18 cellular contexts compared by ENCODE assay signal in genomic region chr10:119242191-119242590, GRCh38. TPM values are rescaled to one million over a fixed set of nuclear protein-coding genes. Genes with fewer than 3 reads are reported as not detected.
DNase-seq lines count a peak whose midpoint lies in the region; ATAC-seq, FAIRE-seq and TF ChIP-seq lines count a peak whose summit lies in the region.
"Had no signal": no experiment of that assay in that cellular context is flagged by ENCODE, and none has a peak within 500 bp of the region (broad histone marks: within the 10 kb centered on the region; RNA-seq: fewer than 3 reads in every experiment).

No MANE protein-coding gene starts in this region.

- H2BK5ac ChIP-seq in H1 (ENCODE audit: low read depth, low read length) = no peak overlapping the region

- no peak for FAIRE-seq in H1 (lab: Jason Lieb, UNC)
- FAIRE-seq: HepG2 had no signal

- no peak overlapping the region for H3K4me3 Mint-ChIP-seq in IgD-negative memory B cell
- peak overlapping the region; percentile 25 for H3K4me3 Mint-ChIP-seq in nephron progenitor cell
- H3K4me3 Mint-ChIP-seq: B cell had no signal

- 0 out of 2 replicates have a peak overlapping the region, but pooled peaks have one; percentile 29 for H2BK12ac ChIP-seq in H1 (ENCODE audit: low read depth, low read length)

- H3K36me3 ChIP-seq in H1 (ENCODE audit: control insufficient read depth in 2 of 4, insufficient read depth in 4 of 4, low read length in 3 of 4) = no peaks in the 10 kb centered on the region; a peak in 1 of 8 replicates
- H3K36me3 ChIP-seq: Peyer's patch had no signal

- H3K4me2 ChIP-seq in H1 (ENCODE audit: insufficient read depth in 1 of 2, low read depth in 2 of 2, low read length in 2 of 2) = no peak overlapping the region

- no peak for TF ChIP-seq EP300 in H1 (IDR thresholded peaks at IDR 0.05; ENCODE audit: borderline replicate concordance in 1 of 2, low read depth in 2 of 2, low read length in 2 of 2)

- H4K8ac ChIP-seq in H1 (ENCODE audit: extremely low read depth, insufficient read depth, low read length) = no peak overlapping the region

- DNase-seq in H1 (ENCODE audit: low read depth in 1 of 2, low spot score in 2 of 2) (no peak), nephron progenitor cell (no peak), NOMO-1 treated with DMSO at 0.1 percent for 48 hours (lab: John Stamatoyannopoulos, UW; ENCODE audit: unreplicated experiment) (no peak), NCI-H510A (lab: John Stamatoyannopoulos, UW) (no peak), mucosa of gallbladder (ENCODE audit: low spot score) (no peak)
- DNase-seq: CD4-positive, CD25-positive, alpha-beta regulatory T cell; DMS53; NCI-H1092; NCI-H146; NCI-H2081; NCI-H510A treated with DMSO at 0.1 percent for 48 hours; Peyer's patch had no signal

- H4K5ac ChIP-seq in H1 (ENCODE audit: insufficient read length, low read depth, low read length) = no peak overlapping the region

- H3K4me1 Mint-ChIP-seq in IgD-negative memory B cell = peaks cover 15 to 35% (median 19%) of the 10 kb centered on the region in 3 donors
- peaks cover 86% of the 10 kb centered on the region for H3K4me1 Mint-ChIP-seq in nephron progenitor cell

- no peak for TF ChIP-seq RAD21 in H1 (IDR thresholded peaks at IDR 0.05 in 1 of 2, conservative IDR thresholded peaks at IDR 0.05 in 1 of 2; ENCODE audit: low read depth in 2 of 2, low read length in 2 of 2)

- no peak overlapping the region for H3K14ac ChIP-seq in H1 (ENCODE audit: insufficient read length)

- TF ChIP-seq CTCF in H1 (IDR thresholded peaks at IDR 0.05; ENCODE audit: control extremely low read depth in 1 of 3, insufficient read depth in 1 of 3, low read depth in 1 of 3, low read length in 3 of 3) = no peak
- no peak for TF ChIP-seq CTCF in nephron progenitor cell (IDR thresholded peaks at IDR 0.05)

- no peak overlapping the region for H3K4ac ChIP-seq in H1 (replicated peaks; ENCODE audit: insufficient read length, low read depth, low read length)

- H3K27ac Mint-ChIP-seq in IgD-negative memory B cell (peak overlapping the region in 2 of 3 donors; percentile 66 to 94), nephron progenitor cell (peak overlapping the region; percentile 87)
- H3K27ac Mint-ChIP-seq: B cell had no signal

- no peaks in the 10 kb centered on the region for H3K27me3 Mint-ChIP-seq in IgD-negative memory B cell
- no peaks in the 10 kb centered on the region for H3K27me3 Mint-ChIP-seq in nephron progenitor cell (ENCODE audit: low read depth, poor library complexity)
- H3K27me3 Mint-ChIP-seq: B cell; CD4-positive, CD25-positive, alpha-beta regulatory T cell had no signal

- no peak overlapping the region for H2AK5ac ChIP-seq in H1 (ENCODE audit: low read depth, low read length)

- H3K9ac ChIP-seq in H1 (replicated peaks in 1 of 4; ENCODE audit: extremely low read depth in 1 of 4, low read depth in 3 of 4, low read length in 3 of 4) = no peak overlapping the region

- H3K18ac ChIP-seq in H1 (ENCODE audit: extremely low read depth, low read length) = no peak overlapping the region; the same call in 1 of the 2 replicates

- POLR2A ChIA-PET in H1 (lab: Charles Lee; ENCODE audit: partially characterized antibody) = interaction anchor here (1.0 kb wide), 1 partner anchor 30 kb away, joined by 4 read pairs; no protein-coding TSS in a partner anchor

- no peaks in the 10 kb centered on the region for H3K27me3 ChIP-seq in H1 (replicated peaks in 1 of 4; ENCODE audit: control insufficient read depth in 3 of 4, extremely low read depth in 1 of 4, insufficient read depth in 3 of 4, low read length in 3 of 4)
- H3K27me3 ChIP-seq: Peyer's patch had no signal

- H2AFZ ChIP-seq in H1 (ENCODE audit: low read length) = no peak overlapping the region

- no peak overlapping the region for H2BK120ac ChIP-seq in H1 (replicated peaks; ENCODE audit: low read depth, low read length)

- no peak overlapping the region for H2BK15ac ChIP-seq in H1 (ENCODE audit: low read length)

- no peak overlapping the region for H3K56ac ChIP-seq in H1 (replicated peaks; ENCODE audit: insufficient read length, low read depth, low read length)

- H3K79me1 ChIP-seq in H1 (ENCODE audit: low read depth, low read length) = no peaks in the 10 kb centered on the region

- peaks cover 2 to 13% (median 6%) of the 10 kb centered on the region in 4 experiments; a peak in 4 of 7 replicates for H3K4me1 ChIP-seq in H1 (replicated peaks in 1 of 4; ENCODE audit: control insufficient read depth in 3 of 4, insufficient read depth in 4 of 4, low read length in 3 of 4)

- H3K9me3 Mint-ChIP-seq in IgD-negative memory B cell (no peaks in the 10 kb centered on the region), nephron progenitor cell (no peaks in the 10 kb centered on the region)

- H3K4me3 ChIP-seq in H1 (ENCODE audit: extremely low read depth in 1 of 4, insufficient read depth in 2 of 4, low read depth in 3 of 4, low read length in 4 of 4) = no peak overlapping the region
- H3K4me3 ChIP-seq: Peyer's patch, SK-N-MC had no signal

- CTCF ChIA-PET in H1 (lab: Charles Lee; ENCODE audit: partially characterized antibody) = interaction anchor here (0.9 to 2.2 kb wide), 10 partner anchors 9 to 177 kb away, joined by 3 to 7 read pairs (median 4); partner anchors contain the start of gene GRK5

- no peak overlapping the region for H3K27ac ChIP-seq in H1 (ENCODE audit: low read depth, low read length)
- H3K27ac ChIP-seq: Peyer's patch, SK-N-MC had no signal

- no peak for ATAC-seq in HG02588 (IDR thresholded peaks at IDR 0.05; ENCODE audit: unreplicated experiment)
- ATAC-seq: HepG2, Right ventricle myocardium inferior had no signal

- no peak overlapping the region for H4K91ac ChIP-seq in H1 (replicated peaks; ENCODE audit: insufficient read length, low read length)

- H3K36me3 Mint-ChIP-seq in IgD-negative memory B cell = peaks cover 13% of the 10 kb centered on the region
- peaks cover 4% of the 10 kb centered on the region for H3K36me3 Mint-ChIP-seq in nephron progenitor cell (ENCODE audit: low read depth)
- H3K36me3 Mint-ChIP-seq: CD4-positive, CD25-positive, alpha-beta regulatory T cell had no signal

- H2BK20ac ChIP-seq in H1 (ENCODE audit: low read length) = no peak overlapping the region

- no peaks in the 10 kb centered on the region for H3K23me2 ChIP-seq in H1 (ENCODE audit: low read depth, low read length)

- H3K9me3 ChIP-seq in H1 (ENCODE audit: insufficient read depth in 2 of 2, low read depth in 1 of 2, low read length in 1 of 2) = no peaks in the 10 kb centered on the region
- H3K9me3 ChIP-seq: Peyer's patch had no signal

- H3K79me2 ChIP-seq in H1 (ENCODE audit: control insufficient read depth in 1 of 2, insufficient read depth in 2 of 2, low read length in 2 of 2) = no peaks in the 10 kb centered on the region

- 63% methylated on average over 7 of the region's 7 CpGs; no CpG with 5 or more reads in 1 of the 2 experiments for WGBS in H1 (ENCODE audit: extremely low coverage in 1 of 2, insufficient coverage in 1 of 2, insufficient read length in 1 of 2, insufficient replicate concordance in 2 of 2, low coverage in 1 of 2, low lambda C conversion rate in 2 of 2, missing lambda C conversion rate in 1 of 2), 2 experiments

- TF ChIP-seq POLR2A in H1 (IDR thresholded peaks at IDR 0.05; ENCODE audit: control extremely low read depth in 1 of 2, low read depth in 2 of 2, low read length in 2 of 2) = no peak

- no peak overlapping the region for H3K23ac ChIP-seq in H1 (ENCODE audit: insufficient read length)

- H4K20me1 ChIP-seq in H1 (replicated peaks in 1 of 2; ENCODE audit: control insufficient read depth in 1 of 2, insufficient read depth in 2 of 2, low read length in 2 of 2) = peaks cover 0 to 2% of the 10 kb centered on the region in 2 experiments

TF ChIP-seq in H1, 55 proteins besides CTCF, POLR2A, EP300 and RAD21:
- TF ChIP-seq SIRT6 (IDR thresholded peaks at IDR 0.05; ENCODE audit: low read length) (no peak), YY1 (IDR thresholded peaks at IDR 0.05; ENCODE audit: low read depth, low read length) (no peak), GABPA (IDR thresholded peaks at IDR 0.05; ENCODE audit: borderline replicate concordance, insufficient read depth, low read length) (no peak), CEBPB (IDR thresholded peaks at IDR 0.05; ENCODE audit: low read depth, low read length) (no peak), NRF1 (IDR thresholded peaks at IDR 0.05; ENCODE audit: low read depth, low read length) (no peak), RXRA (IDR thresholded peaks at IDR 0.05; ENCODE audit: insufficient read depth, low read depth, low read length) (no peak), HDAC6 (IDR thresholded peaks at IDR 0.05; ENCODE audit: low read depth, low read length) (no peak), CBX5 (IDR thresholded peaks at IDR 0.05; ENCODE audit: low read depth, low read length) (no peak)

RNA-seq across cellular contexts. Expression of gene GRK5, which starts 34.8 kb away (rescaled TPM):
- polyA plus RNA-seq in IgD-negative memory B cell (18.1 TPM), H1 (2011; rRNA removed) (0.54 and 0.88 TPM in 2 replicates)
- 2.4 and 2.5 TPM in 2 replicates for total RNA-seq in H1 (2021; fragmentation: NEBNext Ultra II Directional; extraction: Animal tissue kit (Norgen Biotek cat#: 25700))
- polyA plus RNA-seq in H1 (2011; cell fraction: cytosol; rRNA removed) = 1.2 TPM
- 1.1 TPM for polyA plus RNA-seq in H1 (2011; cell fraction: nucleus; rRNA removed)
- 1.2 to 1.5 TPM (median 1.3 TPM) in 4 replicates for polyA plus RNA-seq in H1 (2012, experiment 1 of 2)
- 0.56 TPM for polyA plus RNA-seq in H1 (2012, experiment 2 of 2)
- polyA plus RNA-seq in H1 (2013, experiment 1 of 2) = 0.83 TPM
- polyA plus RNA-seq in H1 (2013, experiment 2 of 2) = 0.88 TPM
- polyA minus RNA-seq in H1 (2011; rRNA and poly(A)+ RNA removed) = 0.85 and 1.1 TPM in 2 replicates
- 0.66 TPM for polyA minus RNA-seq in H1 (2011; cell fraction: cytosol; rRNA and poly(A)+ RNA removed)
- 0.70 TPM for polyA minus RNA-seq in H1 (2011; cell fraction: nucleus; rRNA and poly(A)+ RNA removed)
- total RNA-seq in mucosa of gallbladder = 21.1 TPM
